1 cellular context compared by ENCODE assay signal in genomic region chr11:46315033-46315738, GRCh38.
TF ChIP-seq lines count a peak whose summit lies in the region.

No MANE protein-coding gene starts in this region.

TF ChIP-seq in WTC11, 78 proteins besides CTCF, POLR2A, EP300 and RAD21 (continued from another document):
- no peak for TF ChIP-seq AR (CRISPR knock-in tag; IDR thresholded peaks at IDR 0.05)
- TF ChIP-seq, protein P1, sequence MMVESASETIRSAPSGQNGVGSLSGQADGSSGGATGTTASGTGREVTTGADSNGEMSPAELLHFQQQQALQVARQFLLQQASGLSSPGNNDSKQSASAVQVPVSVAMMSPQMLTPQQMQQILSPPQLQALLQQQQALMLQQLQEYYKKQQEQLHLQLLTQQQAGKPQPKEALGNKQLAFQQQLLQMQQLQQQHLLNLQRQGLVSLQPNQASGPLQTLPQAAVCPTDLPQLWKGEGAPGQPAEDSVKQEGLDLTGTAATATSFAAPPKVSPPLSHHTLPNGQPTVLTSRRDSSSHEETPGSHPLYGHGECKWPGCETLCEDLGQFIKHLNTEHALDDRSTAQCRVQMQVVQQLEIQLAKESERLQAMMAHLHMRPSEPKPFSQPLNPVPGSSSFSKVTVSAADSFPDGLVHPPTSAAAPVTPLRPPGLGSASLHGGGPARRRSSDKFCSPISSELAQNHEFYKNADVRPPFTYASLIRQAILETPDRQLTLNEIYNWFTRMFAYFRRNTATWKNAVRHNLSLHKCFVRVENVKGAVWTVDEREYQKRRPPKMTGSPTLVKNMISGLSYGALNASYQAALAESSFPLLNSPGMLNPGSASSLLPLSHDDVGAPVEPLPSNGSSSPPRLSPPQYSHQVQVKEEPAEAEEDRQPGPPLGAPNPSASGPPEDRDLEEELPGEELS (CRISPR knock-in tag; IDR thresholded peaks at IDR 0.05) = no peak
- peak; percentile 88 for TF ChIP-seq NFYB (CRISPR knock-in tag; conservative IDR thresholded peaks at IDR 0.05; ENCODE audit: low read depth)
- TF ChIP-seq TP53 (CRISPR knock-in tag; IDR thresholded peaks at IDR 0.05) = no peak
- TF ChIP-seq SP1 (CRISPR knock-in tag; conservative IDR thresholded peaks at IDR 0.05) = 0 out of 2 replicates have a peak, but pooled peaks have one; percentile 32
- no peak for TF ChIP-seq ZNF416 (CRISPR knock-in tag; IDR thresholded peaks at IDR 0.05)
- TF ChIP-seq FOXK1 (CRISPR knock-in tag; IDR thresholded peaks at IDR 0.05) = no peak
- no peak for TF ChIP-seq ELF4 (CRISPR knock-in tag; IDR thresholded peaks at IDR 0.05; ENCODE audit: low read depth)
- no peak for TF ChIP-seq ZNF423 (CRISPR knock-in tag; IDR thresholded peaks at IDR 0.05)
